1 cellular context compared by ENCODE assay signal in the genomic region with DNA sequence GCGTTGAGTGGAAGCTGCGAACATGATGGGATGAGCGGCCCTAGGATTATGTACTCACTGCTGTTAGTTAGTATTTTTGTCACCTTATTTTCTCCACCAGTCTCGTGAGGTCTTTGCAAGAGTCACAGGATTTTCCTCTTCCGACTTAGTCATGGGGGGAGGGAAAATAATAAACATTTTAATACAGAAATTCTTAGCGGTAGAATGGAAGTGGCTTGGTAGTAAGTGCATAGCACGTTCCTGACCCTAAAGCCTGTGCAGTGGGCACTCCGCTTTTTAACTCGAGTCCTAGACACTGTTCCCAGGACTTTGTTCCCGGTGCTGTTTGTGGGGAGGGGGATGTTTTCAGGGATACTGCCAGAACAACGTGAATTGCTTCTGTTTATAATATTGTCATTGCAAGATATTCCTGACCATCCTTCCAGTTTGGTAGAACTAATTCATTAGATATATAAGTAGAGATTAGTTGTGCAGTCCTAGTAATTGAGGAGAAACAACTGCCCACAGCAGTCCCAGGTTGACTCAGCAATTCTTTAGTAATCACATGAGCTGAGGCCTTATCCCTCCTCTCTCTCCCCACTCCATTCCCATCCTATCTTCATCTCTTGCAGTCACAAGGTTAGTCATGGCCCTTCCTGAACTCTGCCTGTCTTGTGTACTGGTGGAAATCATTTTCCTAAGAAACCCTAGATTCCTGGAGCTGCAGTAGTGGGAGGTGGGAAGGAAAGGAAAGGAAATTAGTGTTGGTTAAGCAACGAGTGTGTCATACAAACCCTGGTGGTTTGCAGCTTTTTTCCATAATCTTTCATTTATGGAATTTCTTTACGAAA.
TF ChIP-seq lines count a peak whose summit lies in the region.

No MANE protein-coding gene starts in this region.

TF ChIP-seq in WTC11, 78 proteins besides CTCF, POLR2A, EP300 and RAD21 (continued from another document):
- TF ChIP-seq, protein P1, sequence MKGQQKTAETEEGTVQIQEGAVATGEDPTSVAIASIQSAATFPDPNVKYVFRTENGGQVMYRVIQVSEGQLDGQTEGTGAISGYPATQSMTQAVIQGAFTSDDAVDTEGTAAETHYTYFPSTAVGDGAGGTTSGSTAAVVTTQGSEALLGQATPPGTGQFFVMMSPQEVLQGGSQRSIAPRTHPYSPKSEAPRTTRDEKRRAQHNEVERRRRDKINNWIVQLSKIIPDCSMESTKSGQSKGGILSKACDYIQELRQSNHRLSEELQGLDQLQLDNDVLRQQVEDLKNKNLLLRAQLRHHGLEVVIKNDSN (CRISPR knock-in tag; IDR thresholded peaks at IDR 0.05), result no peak
- TF ChIP-seq TEAD1 (CRISPR knock-in tag; IDR thresholded peaks at IDR 0.05), result no peak
